In genomic region chr19:58002384-58003152, GRCh38 we compare ENCODE assay signal across 1 cellular context.
A peak's percentile ranks its signal among the peaks of the same experiment; 100 is the strongest.
TF ChIP-seq lines count a peak whose summit lies in the region.

TSS of gene ZNF606 (minus strand) at chr19:58002820. CDS start at chr19:58001319, 1,501 bp downstream.

TF ChIP-seq in HepG2, 621 proteins besides CTCF, POLR2A, EP300 and RAD21 (continued from another document and continues in another):
- TF ChIP-seq PATZ1 (CRISPR knock-in tag; IDR thresholded peaks at IDR 0.05) (peak; percentile 82), ZNF891 (CRISPR knock-in tag; IDR thresholded peaks at IDR 0.05) (no peak; the same call in 1 of the 2 replicates), SMAD9 (CRISPR knock-in tag; IDR thresholded peaks at IDR 0.05) (no peak; the same call in 1 of the 2 replicates), FOXP4 (CRISPR knock-in tag; IDR thresholded peaks at IDR 0.05) (no peak), ZNF101 (CRISPR knock-in tag; IDR thresholded peaks at IDR 0.05; ENCODE audit: borderline replicate concordance, low read depth) (no peak), PRMT3 (CRISPR knock-in tag; IDR thresholded peaks at IDR 0.05; ENCODE audit: borderline replicate concordance, low read depth) (no peak), TRAFD1 (CRISPR knock-in tag; IDR thresholded peaks at IDR 0.05; ENCODE audit: borderline replicate concordance) (no peak), NR2F1 (CRISPR knock-in tag; IDR thresholded peaks at IDR 0.05) (no peak; a peak in 1 of 4 replicates), CCAR2 (optimal IDR thresholded peaks at IDR 0.05; ENCODE audit: low read depth, low read length) (no peak), RARG (CRISPR knock-in tag; IDR thresholded peaks at IDR 0.05; ENCODE audit: low read depth) (no peak), TBP (CRISPR knock-in tag; IDR thresholded peaks at IDR 0.05) (no peak), HOXA3 (CRISPR knock-in tag; IDR thresholded peaks at IDR 0.05) (peak; percentile 98), ETV6 (CRISPR knock-in tag; conservative IDR thresholded peaks at IDR 0.05) (peak; percentile 75), ZIK1 (CRISPR knock-in tag; IDR thresholded peaks at IDR 0.05; ENCODE audit: borderline replicate concordance, low read depth) (0 out of 2 replicates have a peak, but pooled peaks have one; percentile 65), MEF2D (CRISPR knock-in tag; IDR thresholded peaks at IDR 0.05) (peak; percentile 82), TFE3 (CRISPR knock-in tag; IDR thresholded peaks at IDR 0.05) (peak; percentile 42; the same call in 1 of the 2 replicates), NFIC (IDR thresholded peaks at IDR 0.05; ENCODE audit: low read length) (no peak), MBNL3 (CRISPR knock-in tag; conservative IDR thresholded peaks at IDR 0.05) (no peak), ZNF570 (CRISPR knock-in tag; IDR thresholded peaks at IDR 0.05; ENCODE audit: borderline replicate concordance) (no peak), ZMYM3 (CRISPR knock-in tag; IDR thresholded peaks at IDR 0.05) (peak; percentile 99), ZNF276 (CRISPR knock-in tag; IDR thresholded peaks at IDR 0.05; ENCODE audit: low read depth) (no peak), MIXL1 (CRISPR knock-in tag; IDR thresholded peaks at IDR 0.05) (no peak), ARNT2 (CRISPR knock-in tag; IDR thresholded peaks at IDR 0.05; ENCODE audit: low read depth) (peak; percentile 29; the same call in 1 of the 2 replicates), HINFP (CRISPR knock-in tag; IDR thresholded peaks at IDR 0.05; ENCODE audit: low read depth) (peak; percentile 12; the same call in 1 of the 2 replicates), ZNF740 (CRISPR knock-in tag; IDR thresholded peaks at IDR 0.05) (peak; percentile 59; the same call in 1 of the 2 replicates), WIZ (CRISPR knock-in tag; IDR thresholded peaks at IDR 0.05) (no peak; the same call in 1 of the 2 replicates), SAP130 (CRISPR knock-in tag; IDR thresholded peaks at IDR 0.05; ENCODE audit: low read depth) (peak; percentile 94), CHD2 (IDR thresholded peaks at IDR 0.05; ENCODE audit: low read depth, low read length) (no peak), USF2 (IDR thresholded peaks at IDR 0.05; ENCODE audit: low read depth, low read length) (no peak), USF2 (CRISPR knock-in tag; IDR thresholded peaks at IDR 0.05; ENCODE audit: borderline replicate concordance) (no peak; the same call in 1 of the 2 replicates), ZNF713 (CRISPR knock-in tag; IDR thresholded peaks at IDR 0.05) (no peak; the same call in 1 of the 2 replicates), ZNF136 (CRISPR knock-in tag; IDR thresholded peaks at IDR 0.05; ENCODE audit: low read depth) (no peak), ISX (CRISPR knock-in tag; conservative IDR thresholded peaks at IDR 0.05) (no peak; the same call in 1 of the 2 replicates), PAXIP1 (CRISPR knock-in tag; conservative IDR thresholded peaks at IDR 0.05) (no peak), MYNN (CRISPR knock-in tag; IDR thresholded peaks at IDR 0.05; ENCODE audit: low read depth) (peak; percentile 81; the same call in 1 of the 2 replicates), POLR2AphosphoS5 (IDR thresholded peaks at IDR 0.05; ENCODE audit: low read depth, low read length) (peak; percentile 75), SIX1 (CRISPR knock-in tag; IDR thresholded peaks at IDR 0.05; ENCODE audit: borderline replicate concordance) (0 out of 2 replicates have a peak, but pooled peaks have one; percentile 5), NFYC (CRISPR knock-in tag; IDR thresholded peaks at IDR 0.05) (peak; percentile 39; the same call in 1 of the 2 replicates), ZSCAN25 (CRISPR knock-in tag; IDR thresholded peaks at IDR 0.05) (no peak), ZNF549 (CRISPR knock-in tag; IDR thresholded peaks at IDR 0.05) (peak; percentile 60; the same call in 1 of the 2 replicates), ZNF572 (CRISPR knock-in tag; IDR thresholded peaks at IDR 0.05) (no peak), ZNF768 (CRISPR knock-in tag; IDR thresholded peaks at IDR 0.05) (no peak; the same call in none of the 2 replicates), NFYB (CRISPR knock-in tag; IDR thresholded peaks at IDR 0.05) (peak; percentile 54), ZNF224 (CRISPR knock-in tag; IDR thresholded peaks at IDR 0.05) (no peak), TCF12 (IDR thresholded peaks at IDR 0.05) (no peak), TCF12 (CRISPR knock-in tag; IDR thresholded peaks at IDR 0.05) (no peak), ZNF234 (CRISPR knock-in tag; conservative IDR thresholded peaks at IDR 0.05) (no peak), PHF5A (CRISPR knock-in tag; IDR thresholded peaks at IDR 0.05; ENCODE audit: low read depth, unreplicated experiment) (no peak), ONECUT2 (CRISPR knock-in tag; IDR thresholded peaks at IDR 0.05) (0 out of 2 replicates have a peak, but pooled peaks have one; percentile 20), SRSF4 (IDR thresholded peaks at IDR 0.05; ENCODE audit: low read depth, low read length, poor library complexity, severe bottlenecking) (no peak)
